1 cellular context compared by ENCODE assay signal in genomic region chr6:43523282-43523681, GRCh38.
TF ChIP-seq lines count a peak whose summit lies in the region.

No MANE protein-coding gene starts in this region.

TF ChIP-seq in HCT116, 20 proteins besides CTCF, POLR2A, EP300 and RAD21:
- TF ChIP-seq JUND (IDR thresholded peaks at IDR 0.05), result no peak
- no peak for TF ChIP-seq CBX3 (IDR thresholded peaks at IDR 0.05; ENCODE audit: low read depth)
- no peak for TF ChIP-seq SRF (IDR thresholded peaks at IDR 0.05; ENCODE audit: low read depth)
- TF ChIP-seq MAX (IDR thresholded peaks at IDR 0.05), result no peak
- no peak for TF ChIP-seq ZFX (IDR thresholded peaks at IDR 0.05)
- no peak for TF ChIP-seq FOSL1 (IDR thresholded peaks at IDR 0.05; ENCODE audit: low read depth)
- TF ChIP-seq EZH2 (IDR thresholded peaks at IDR 0.05), result no peak
- no peak for TF ChIP-seq ATF3 (IDR thresholded peaks at IDR 0.05)
- TF ChIP-seq SP1 (IDR thresholded peaks at IDR 0.05; ENCODE audit: low read depth), result no peak
